ENCODE assay signal across 8 cellular contexts in the genomic region with DNA sequence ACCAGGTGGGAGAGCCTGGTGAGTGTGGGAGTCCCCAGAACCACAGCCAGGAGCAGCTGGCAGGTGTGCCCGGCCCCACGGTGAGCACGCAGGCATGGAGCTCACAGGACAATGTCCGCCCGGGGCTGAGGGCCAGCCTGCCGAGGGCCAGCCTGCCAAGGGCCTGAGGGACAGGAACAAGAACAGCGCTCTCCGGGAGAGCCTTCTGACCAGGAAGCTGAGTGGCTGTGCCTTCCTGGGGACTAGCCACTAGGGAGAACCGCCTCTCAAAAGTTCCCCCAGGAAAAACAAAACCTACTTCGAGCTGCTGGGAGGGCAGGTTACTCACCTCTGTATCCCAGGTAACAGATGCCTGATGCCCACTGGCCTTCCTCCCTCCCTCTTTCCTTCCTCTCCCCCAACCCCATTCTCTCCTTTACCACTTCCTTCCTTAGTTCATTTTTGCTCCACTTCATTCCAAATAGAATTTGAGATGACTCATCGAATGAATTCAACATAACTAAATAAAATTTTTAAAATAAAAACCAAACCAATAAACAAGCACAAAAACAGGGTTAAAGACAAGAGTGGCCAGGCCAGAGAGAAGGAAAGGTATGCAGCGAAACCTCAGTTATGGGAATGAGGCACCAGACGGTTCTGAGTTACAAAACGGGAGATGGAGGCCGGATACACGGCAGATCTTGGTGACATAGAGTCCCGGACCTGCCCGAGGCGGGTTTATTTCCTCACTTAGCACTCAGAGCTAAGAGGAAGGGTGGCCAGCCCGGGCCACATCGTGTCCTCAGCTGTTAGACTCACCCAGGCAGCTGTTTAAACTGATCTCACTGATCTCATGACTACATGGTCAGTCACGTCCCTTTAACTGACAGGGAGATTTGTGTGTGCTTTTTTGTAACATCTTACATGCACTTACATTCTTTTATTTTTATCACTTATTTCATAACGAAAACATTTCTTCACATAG.
A peak's percentile ranks its signal among the peaks of the same experiment; 100 is the strongest.
DNase-seq lines count a peak whose midpoint lies in the region; ATAC-seq, FAIRE-seq and TF ChIP-seq lines count a peak whose summit lies in the region.

No MANE protein-coding gene starts in this region.

- peaks cover 2% of the 10 kb centered on the region for H3K4me1 Mint-ChIP-seq in CD8-positive, alpha-beta T cell (ENCODE audit: low read depth)

- H4K91ac ChIP-seq in mesenchymal stem cell (ENCODE audit: low read length): peak overlapping the region; percentile 91

- H3K27ac ChIP-seq in A549 (peak overlapping the region; percentile 54 to 76), colonic mucosa (peak overlapping the region; percentile 39), mesenchymal stem cell (ENCODE audit: low read length, poor library complexity, severe bottlenecking) (peak overlapping the region; percentile 60)
- no peak overlapping the region for H3K27ac ChIP-seq in CD8-positive, alpha-beta T cell (ENCODE audit: low read depth, low read length)

- no peak for TF ChIP-seq POLR2A in A549 (IDR thresholded peaks at IDR 0.05; ENCODE audit: low read length)
- TF ChIP-seq POLR2A in NB4 (IDR thresholded peaks at IDR 0.05; ENCODE audit: extremely low read depth, insufficient read length): no peak

- H3K36me3 ChIP-seq in colonic mucosa (no peaks in the 10 kb centered on the region), mesenchymal stem cell (ENCODE audit: control insufficient read depth in 1 of 2, insufficient read depth in 2 of 2, low read depth in 1 of 2, low read length in 2 of 2) (peaks cover 0 to 26% of the 10 kb centered on the region in 2 experiments)
- no peaks in the 10 kb centered on the region for H3K36me3 ChIP-seq in CD8-positive, alpha-beta T cell (ENCODE audit: insufficient read depth, low read length)

- peak overlapping the region; percentile 46 for H3K4me2 ChIP-seq in A549
- H3K4me2 ChIP-seq in mesenchymal stem cell (ENCODE audit: low read length, poor library complexity, severe bottlenecking): no peak overlapping the region

- H3K4ac ChIP-seq in mesenchymal stem cell (ENCODE audit: low read depth in 1 of 2, low read length in 2 of 2): peak overlapping the region; percentile 50 to 98

- peak overlapping the region in 1 of 2 experiments; percentile 95 for H3K14ac ChIP-seq in mesenchymal stem cell (ENCODE audit: low read length in 2 of 2)

- peak overlapping the region; percentile 66 for H2BK15ac ChIP-seq in mesenchymal stem cell (ENCODE audit: low read depth, poor library complexity, severe bottlenecking)

- POLR2A ChIA-PET in A549 (lab: Yijun Ruan, JAX): interaction anchor here (1.2 kb wide), 1 partner anchor 18 kb away, joined by 3 read pairs; no protein-coding TSS in a partner anchor
- POLR2A ChIA-PET in CD8-positive, alpha-beta T cell (lab: Charles Lee): no interaction called here

- TF ChIP-seq EP300 in A549 (IDR thresholded peaks at IDR 0.05): no peak

- H3K4me3 Mint-ChIP-seq in CD8-positive, alpha-beta T cell: no peak overlapping the region

- H3K36me3 Mint-ChIP-seq in CD8-positive, alpha-beta T cell: no peaks in the 10 kb centered on the region

- H3K27ac Mint-ChIP-seq in CD8-positive, alpha-beta T cell: no peak overlapping the region

- peak overlapping the region in 1 of 2 donors; percentile 70 for H3K9ac ChIP-seq in colonic mucosa (ENCODE audit: low read depth in 2 of 2, low read length in 2 of 2)
- H3K9ac ChIP-seq in mesenchymal stem cell (ENCODE audit: low read length): peak overlapping the region; percentile 82

- TF ChIP-seq CTCF in A549 (IDR thresholded peaks at IDR 0.05) (no peak), NB4 (IDR thresholded peaks at IDR 0.05; ENCODE audit: low read depth, low read length) (no peak), colonic mucosa (IDR thresholded peaks at IDR 0.05) (no peak)
- no peak for TF ChIP-seq CTCF in CD8-positive, alpha-beta T cell (IDR thresholded peaks at IDR 0.05)

- H3K4me3 ChIP-seq in A549 (no peak overlapping the region), NB4 (ENCODE audit: low read depth, low read length) (no peak overlapping the region), colonic mucosa (no peak overlapping the region), mesenchymal stem cell (ENCODE audit: insufficient read depth in 1 of 2, low read depth in 1 of 2, low read length in 2 of 2) (no peak overlapping the region)
- no peak overlapping the region for H3K4me3 ChIP-seq in CD8-positive, alpha-beta T cell (ENCODE audit: low read depth, low read length)

- no peaks in the 10 kb centered on the region for H3K9me3 ChIP-seq in A549
- no peaks in the 10 kb centered on the region for H3K9me3 ChIP-seq in colonic mucosa
- no peaks in the 10 kb centered on the region for H3K9me3 ChIP-seq in mesenchymal stem cell (ENCODE audit: control insufficient read depth, low read length)
- no peaks in the 10 kb centered on the region for H3K9me3 ChIP-seq in CD8-positive, alpha-beta T cell (ENCODE audit: low read length)

- H2AK5ac ChIP-seq in mesenchymal stem cell (ENCODE audit: low read length, severe bottlenecking): peak overlapping the region; percentile 90

- peak overlapping the region in 1 of 2 experiments; percentile 23 for H3K23ac ChIP-seq in mesenchymal stem cell (ENCODE audit: low read length in 2 of 2)

- intact Hi-C loops in colonic mucosa (cut with DNase I): no loop called here
- intact Hi-C loops in CD8-positive, alpha-beta T cell (cut with DNase I, micrococcal nuclease): no loop called here

- H2BK5ac ChIP-seq in mesenchymal stem cell (ENCODE audit: low read depth, low read length, poor library complexity, severe bottlenecking): peak overlapping the region; percentile 1

- H2BK120ac ChIP-seq in mesenchymal stem cell (ENCODE audit: low read depth, low read length): peak overlapping the region; percentile 58

- H2AFZ ChIP-seq in mesenchymal stem cell (ENCODE audit: low read depth, low read length): no peak overlapping the region

- H3K4me1 ChIP-seq in A549: peaks cover 89% of the 10 kb centered on the region
- peaks cover 19% of the 10 kb centered on the region for H3K4me1 ChIP-seq in colonic mucosa
- peaks cover 48% of the 10 kb centered on the region for H3K4me1 ChIP-seq in mesenchymal stem cell (ENCODE audit: control insufficient read depth, insufficient read depth, low read depth, low read length)
- H3K4me1 ChIP-seq in CD8-positive, alpha-beta T cell (ENCODE audit: insufficient read depth, low read length): no peaks in the 10 kb centered on the region

- no peak for TF ChIP-seq RAD21 in A549 (conservative IDR thresholded peaks at IDR 0.05 in 1 of 2, IDR thresholded peaks at IDR 0.05 in 1 of 2)

- peaks cover 2% of the 10 kb centered on the region for H3K27me3 Mint-ChIP-seq in CD8-positive, alpha-beta T cell (ENCODE audit: low read depth)

- no peaks in the 10 kb centered on the region for H3K9me3 Mint-ChIP-seq in CD8-positive, alpha-beta T cell

- peak; percentile 23 to 37; a peak in 5 of 6 replicates for ATAC-seq in A549
- no peak for ATAC-seq in CD8-positive, alpha-beta T cell

- 54% methylated on average over 23 of the region's 23 CpGs for WGBS in A549 (ENCODE audit: missing lambda C conversion rate)
- 33% methylated on average over 22 of the region's 23 CpGs for WGBS in mesenchymal stem cell

- H3K18ac ChIP-seq in mesenchymal stem cell (ENCODE audit: low read depth in 1 of 2, low read length in 2 of 2): peak overlapping the region; percentile 90 to 100

- H3K79me1 ChIP-seq in mesenchymal stem cell (replicated peaks; ENCODE audit: low read length, poor library complexity, severe bottlenecking): peaks cover 39% of the 10 kb centered on the region

- H3K27me3 ChIP-seq in colonic mucosa (no peaks in the 10 kb centered on the region), mesenchymal stem cell (ENCODE audit: control insufficient read depth in 1 of 2, insufficient read depth in 1 of 2, low read length in 2 of 2) (peaks cover 0 to 6% of the 10 kb centered on the region in 2 experiments)
- H3K27me3 ChIP-seq in CD8-positive, alpha-beta T cell (ENCODE audit: insufficient read depth, low read length): no peaks in the 10 kb centered on the region

- CTCF ChIA-PET in A549 (lab: Yijun Ruan, JAX): interaction anchor here (1.5 to 2.7 kb wide), 4 partner anchors 8 to 366 kb away, joined by 5 to 15 read pairs (median 8); no protein-coding TSS in a partner anchor
- CTCF ChIA-PET in CD8-positive, alpha-beta T cell (lab: Charles Lee): no interaction called here

- H2BK12ac ChIP-seq in mesenchymal stem cell (ENCODE audit: low read length in 2 of 2): peak overlapping the region; percentile 81 to 97

- peak overlapping the region; percentile 62 for H4K8ac ChIP-seq in mesenchymal stem cell (ENCODE audit: low read length)

- FAIRE-seq in A549 (lab: Jason Lieb, UNC): no peak

- DNase-seq in A549 (ENCODE audit: low read depth in 1 of 2, low spot score in 1 of 2): peak in 1 of 2 experiments; percentile 40
- peak; percentile 43 for DNase-seq in NB4 (ENCODE audit: low read depth)
- DNase-seq in colonic mucosa: no peak
- DNase-seq in mesenchymal stem cell: peak; percentile 98
- no peak for DNase-seq in stimulated activated CD4-positive, alpha-beta T cell treated with anti-CD3 and anti-CD28 coated beads, Interleukin-4, amount 100 ng/mL, for 24 hours
- DNase-seq in CD8-positive, alpha-beta T cell: no peak
- no peak for DNase-seq in germinal center (ENCODE audit: low spot score)
- no peak for DNase-seq in NOMO-1 (lab: John Stamatoyannopoulos, UW; ENCODE audit: unreplicated experiment in 2 of 2)

TF ChIP-seq in A549, 52 proteins besides CTCF, POLR2A, EP300 and RAD21:
- TF ChIP-seq CHD4 (IDR thresholded peaks at IDR 0.05; ENCODE audit: borderline replicate concordance) (no peak), FOSL2 (IDR thresholded peaks at IDR 0.05) (no peak), FOSL2 (CRISPR knock-in tag; IDR thresholded peaks at IDR 0.05) (peak; percentile 78), RFX5 (IDR thresholded peaks at IDR 0.05) (no peak), HEYL (CRISPR knock-in tag; IDR thresholded peaks at IDR 0.05) (no peak), MAX (IDR thresholded peaks at IDR 0.05) (no peak), CBX8 (IDR thresholded peaks at IDR 0.05) (no peak)

Comparison
In these comparisons a context has a peak if more than half of its experiments do, and no peak if none do; other contexts are left out.
1. DNase-seq: peak in NB4 (single experiment) and mesenchymal stem cell (single experiment); none in colonic mucosa (single experiment), stimulated activated CD4-positive, alpha-beta T cell treated with anti-CD3 and anti-CD28 coated beads, Interleukin-4, amount 100 ng/mL, for 24 hours (single experiment), CD8-positive, alpha-beta T cell (0 of 7), germinal center (single experiment) and NOMO-1 (0 of 2).